In genomic region chr19:45464274-45464673, GRCh38 we compare ENCODE assay signal across 23 cellular contexts.
"Had no signal": no experiment of that assay in that cellular context is flagged by ENCODE, and none has a peak within 500 bp of the region (broad histone marks: within the 10 kb centered on the region; RNA-seq: fewer than 3 reads in every experiment).

No MANE protein-coding gene starts in this region.

- H3K27me3 ChIP-seq: dorsolateral prefrontal cortex, gastrocnemius medialis, ovary, vagina had no signal

- H3K4me3 ChIP-seq: dorsolateral prefrontal cortex, gastrocnemius medialis, lung, ovary, psoas muscle, skin epidermis, spleen, thoracic aorta, tibial nerve, vagina had no signal

- ATAC-seq: esophagus mucosa; gastrocnemius medialis; natural killer cell; psoas muscle; right cardiac atrium; stimulated activated memory B cell treated with anti-CD40 and anti-IgM and Interleukin-4, amounts not matched to agents 10 μg/mL and 1 μg/mL and 100 μg/mL, for 72 hours had no signal

- DNase-seq: dorsolateral prefrontal cortex; effector CD4-positive, alpha-beta T cell; foreskin fibroblast; gastrocnemius medialis; head of caudate nucleus; midbrain; natural killer cell; occipital lobe; ovary; posterior cingulate gyrus; psoas muscle; right cardiac atrium; spleen; stimulated activated CD4-positive, alpha-beta T cell treated with anti-CD3 and anti-CD28 coated beads, Interleukin-4, amount 100 ng/mL, for 4 hours had no signal

- H3K36me3 ChIP-seq: gastrocnemius medialis, ovary, spleen, thoracic aorta, tibial nerve, vagina had no signal

- H3K9me3 ChIP-seq: gastrocnemius medialis, ovary, psoas muscle, spleen, thoracic aorta, tibial nerve, vagina had no signal

- FAIRE-seq: colon, keratinocyte had no signal

- H3K27ac ChIP-seq: dorsolateral prefrontal cortex, gastrocnemius medialis, ovary, psoas muscle, skin epidermis, spleen, thoracic aorta, tibial nerve, vagina had no signal
